Comparison of ENCODE assay signal across 8 cellular contexts in genomic region chr6:13874191-13874549, GRCh38. TPM values are rescaled to one million over a fixed set of nuclear protein-coding genes. Genes with fewer than 3 reads are reported as not detected.
A peak's percentile ranks its signal among the peaks of the same experiment; 100 is the strongest.
DNase-seq lines count a peak whose midpoint lies in the region; ATAC-seq, FAIRE-seq and TF ChIP-seq lines count a peak whose summit lies in the region.

No MANE protein-coding gene starts in this region.

- no peak overlapping the region for H3K27ac ChIP-seq in endothelial cell of umbilical vein (ENCODE audit: insufficient read depth, low read depth, low read length)
- peak overlapping the region; percentile 16 to 23 for H3K27ac ChIP-seq in prostate gland

- CTCF ChIA-PET in endothelial cell of umbilical vein (lab: Charles Lee): interaction anchor here (0.8 to 2.5 kb wide), 8 partner anchors 12 to 270 kb away, joined by 3 to 24 read pairs (median 4); no protein-coding TSS in a partner anchor

- TF ChIP-seq POLR2A in endothelial cell of umbilical vein (IDR thresholded peaks at IDR 0.05; ENCODE audit: low read depth, low read length): no peak
- TF ChIP-seq POLR2A in prostate gland (IDR thresholded peaks at IDR 0.05): no peak
- no peak for TF ChIP-seq POLR2A in lower leg skin (IDR thresholded peaks at IDR 0.05)

- no peak overlapping the region for H2AFZ ChIP-seq in endothelial cell of umbilical vein (ENCODE audit: low read depth, low read length)

- FAIRE-seq in endothelial cell of umbilical vein (lab: Jason Lieb, UNC): no peak

- H3K9ac ChIP-seq in endothelial cell of umbilical vein (replicated peaks; ENCODE audit: extremely low read depth, insufficient read depth, low read length): no peak overlapping the region

- H3K9me3 ChIP-seq in endothelial cell of umbilical vein (replicated peaks; ENCODE audit: control insufficient read depth, insufficient read depth, low read length) (no peaks in the 10 kb centered on the region), prostate gland (no peaks in the 10 kb centered on the region)

- H3K36me3 ChIP-seq in GM06990 (ENCODE audit: control insufficient read depth, insufficient read depth, low read length): no peaks in the 10 kb centered on the region
- no peaks in the 10 kb centered on the region for H3K36me3 ChIP-seq in endothelial cell of umbilical vein (ENCODE audit: control insufficient read depth in 2 of 2, extremely low read depth in 1 of 2, insufficient read depth in 2 of 2, low read length in 2 of 2)
- H3K36me3 ChIP-seq in prostate gland: no peaks in the 10 kb centered on the region

- ATAC-seq in HG03196 (IDR thresholded peaks at IDR 0.05; ENCODE audit: unreplicated experiment): no peak

- no peaks in the 10 kb centered on the region for H4K20me1 ChIP-seq in endothelial cell of umbilical vein (replicated peaks; ENCODE audit: control insufficient read depth, extremely low read depth, insufficient read depth, low read length)

- peak overlapping the region; percentile 49 for H3K4me2 ChIP-seq in endothelial cell of umbilical vein (ENCODE audit: insufficient read depth, low read length)

- dilution Hi-C loops in endothelial cell of umbilical vein (cut with MboI; ENCODE audit: extremely low pct_ligation_motif_present, low sequenced_read_pairs): no loop called here

- peak overlapping the region; percentile 55 for H3K4me3 ChIP-seq in GM06990 (replicated peaks; ENCODE audit: low read depth, low read length)
- H3K4me3 ChIP-seq in endothelial cell of umbilical vein (replicated peaks in 1 of 3; ENCODE audit: insufficient read depth in 1 of 3, low read depth in 1 of 3, low read length in 3 of 3): no peak overlapping the region
- H3K4me3 ChIP-seq in prostate gland: peak overlapping the region; percentile 27 to 40
- no peak overlapping the region for H3K4me3 ChIP-seq in lower leg skin (ENCODE audit: low read depth, poor library complexity, severe bottlenecking)

- H3K4me1 ChIP-seq in endothelial cell of umbilical vein (ENCODE audit: control insufficient read depth, extremely low read depth, insufficient read depth, low read length) (no peaks in the 10 kb centered on the region), prostate gland (replicated peaks) (no peaks in the 10 kb centered on the region)

- DNase-seq in GM06990 (ENCODE audit: extremely low read depth, insufficient read length) (no peak), NCI-H748 (lab: John Stamatoyannopoulos, UW; ENCODE audit: unreplicated experiment) (peak; percentile 89), endothelial cell of umbilical vein (ENCODE audit: low read depth, low spot score) (no peak), prostate gland (ENCODE audit: low spot score) (no peak), RKO (ENCODE audit: low spot score) (no peak), lower leg skin (ENCODE audit: low spot score in 2 of 2) (no peak)
- DNase-seq in stimulated activated naive CD4-positive, alpha-beta T cell (lab: John Stamatoyannopoulos, UW): no peak

- TF ChIP-seq CTCF in GM06990 (IDR thresholded peaks at IDR 0.05; ENCODE audit: insufficient read depth, low read length, poor library complexity, severe bottlenecking) (no peak), endothelial cell of umbilical vein (IDR thresholded peaks at IDR 0.05; ENCODE audit: extremely low read depth in 1 of 2, insufficient read depth in 1 of 2, low read depth in 1 of 2, low read length in 2 of 2) (no peak), prostate gland (IDR thresholded peaks at IDR 0.05) (no peak), lower leg skin (IDR thresholded peaks at IDR 0.05) (no peak)

- POLR2A ChIA-PET in endothelial cell of umbilical vein (lab: Charles Lee): no interaction called here

- intact Hi-C loops in endothelial cell of umbilical vein (cut with micrococcal nuclease) (no loop called here), prostate gland (cut with DNase I) (no loop called here), lower leg skin (cut with DNase I; ENCODE audit: low total_unique reads) (no loop called here)

- no TSS peak for BruUV-seq in endothelial cell of umbilical vein (replicated peaks; lab: Mats Ljungman, UMichigan)

- no peaks in the 10 kb centered on the region for H3K9me1 ChIP-seq in endothelial cell of umbilical vein (replicated peaks; ENCODE audit: control insufficient read depth, extremely low read depth, insufficient read depth, low read length)

- no peaks in the 10 kb centered on the region for H3K79me2 ChIP-seq in endothelial cell of umbilical vein (ENCODE audit: control insufficient read depth, insufficient read depth, low read length)

- 67% methylated on average over 8 of the region's 8 CpGs for WGBS in prostate gland
- WGBS in lower leg skin, 2 donors: 76 to 83% methylated on average over 8 of the region's 8 CpGs

- H3K27me3 ChIP-seq in GM06990 (replicated peaks; ENCODE audit: control insufficient read depth, insufficient read depth, low read length): no peaks in the 10 kb centered on the region
- H3K27me3 ChIP-seq in endothelial cell of umbilical vein (ENCODE audit: control insufficient read depth in 2 of 2, insufficient read depth in 2 of 2, low read length in 2 of 2): peaks cover 2 to 4% of the 10 kb centered on the region in 2 experiments
- H3K27me3 ChIP-seq in prostate gland (replicated peaks; ENCODE audit: insufficient read depth): no peaks in the 10 kb centered on the region

TF ChIP-seq in endothelial cell of umbilical vein, 7 proteins besides CTCF, POLR2A, EP300 and RAD21:
- no peak for TF ChIP-seq MAX (IDR thresholded peaks at IDR 0.05; ENCODE audit: insufficient read depth, insufficient read length)
- TF ChIP-seq GATA2 (IDR thresholded peaks at IDR 0.05; ENCODE audit: insufficient read depth, insufficient read length, low read depth, low read length): no peak
- no peak for TF ChIP-seq JUN (IDR thresholded peaks at IDR 0.05; ENCODE audit: borderline replicate concordance, insufficient read depth, insufficient read length, low read depth)
- TF ChIP-seq POLR2AphosphoS5 (IDR thresholded peaks at IDR 0.05; ENCODE audit: insufficient read depth, low read depth, low read length): no peak
- no peak for TF ChIP-seq MYC (IDR thresholded peaks at IDR 0.05; ENCODE audit: low read depth, low read length)
- no peak for TF ChIP-seq FOS (IDR thresholded peaks at IDR 0.05; ENCODE audit: borderline replicate concordance, insufficient read depth, low read length)
- TF ChIP-seq EZH2 (IDR thresholded peaks at IDR 0.05; ENCODE audit: borderline replicate concordance, low read depth, low read length, severe bottlenecking): no peak
TF ChIP-seq in endothelial cell of umbilical vein: peak in this region for 0.

RNA-seq across cellular contexts. Expression of gene RNF182, which starts 50.6 kb away (rescaled TPM):
- total RNA-seq in endothelial cell of umbilical vein (0.78 and 0.93 TPM in 2 replicates), prostate gland (1 to 10 TPM in 1 of 2 donors, not detected in 1; 3.2 TPM), lower leg skin (1 to 10 TPM in 1 of 4 donors, under 1 TPM in 2, not detected in 1; 0.32 to 1.3 (median 0.42) TPM)
- polyA plus RNA-seq in endothelial cell of umbilical vein: 0.43 and 0.64 TPM in 2 replicates
- 0.83 and 0.95 TPM in 2 replicates for polyA plus RNA-seq in endothelial cell of umbilical vein (2011; cell fraction: cytosol; rRNA removed)
- 1.2 and 1.5 TPM in 2 replicates for polyA plus RNA-seq in endothelial cell of umbilical vein (2011; cell fraction: nucleus; rRNA removed)
- polyA plus RNA-seq in endothelial cell of umbilical vein (2012): 0.78 and 2.2 TPM in 2 replicates
- polyA minus RNA-seq in endothelial cell of umbilical vein: 0.97 and 2.5 TPM in 2 replicates
- polyA minus RNA-seq in endothelial cell of umbilical vein (2011; cell fraction: cytosol; rRNA and poly(A)+ RNA removed): 62.3 TPM
- polyA minus RNA-seq in endothelial cell of umbilical vein (2011; cell fraction: nucleus; rRNA and poly(A)+ RNA removed): 1.5 and 1.8 TPM in 2 replicates

RNA-seq across cellular contexts. Expression of gene MCUR1, which starts 59.8 kb away (rescaled TPM):
- 18.5 and 21.2 TPM in 2 replicates for total RNA-seq in endothelial cell of umbilical vein
- polyA plus RNA-seq in endothelial cell of umbilical vein: 5.0 and 6.2 TPM in 2 replicates
- polyA plus RNA-seq in endothelial cell of umbilical vein (2011; cell fraction: cytosol; rRNA removed): 6.0 and 6.3 TPM in 2 replicates
- polyA plus RNA-seq in endothelial cell of umbilical vein (2011; cell fraction: nucleus; rRNA removed): 3.2 and 3.9 TPM in 2 replicates
- 8.4 and 8.7 TPM in 2 replicates for polyA plus RNA-seq in endothelial cell of umbilical vein (2012)
- 5.0 and 8.0 TPM in 2 replicates for polyA minus RNA-seq in endothelial cell of umbilical vein
- polyA minus RNA-seq in endothelial cell of umbilical vein (2011; cell fraction: cytosol; rRNA and poly(A)+ RNA removed): 12.0 TPM
- 4.2 and 6.0 TPM in 2 replicates for polyA minus RNA-seq in endothelial cell of umbilical vein (2011; cell fraction: nucleus; rRNA and poly(A)+ RNA removed)
- 10 to 100 TPM; 13.7 to 16.8 TPM for total RNA-seq in prostate gland
- total RNA-seq in lower leg skin: 10 to 100 TPM; 19.2 to 50.1 (median 33.5) TPM

Comparison
In these comparisons a context has a peak if more than half of its experiments do, and no peak if none do; other contexts are left out.
1. H3K4me3 ChIP-seq: peak in GM06990 (single experiment) and prostate gland (2 of 2); none in endothelial cell of umbilical vein (0 of 3) and lower leg skin (single experiment).